ENCODE assay signal across 23 cellular contexts in genomic region chr2:54995553-54995952, GRCh38. TPM values are rescaled to one million over a fixed set of nuclear protein-coding genes. Genes with fewer than 3 reads are reported as not detected.
A peak's percentile ranks its signal among the peaks of the same experiment; 100 is the strongest.
DNase-seq lines count a peak whose midpoint lies in the region; ATAC-seq, FAIRE-seq and TF ChIP-seq lines count a peak whose summit lies in the region.
"Had no signal": no experiment of that assay in that cellular context is flagged by ENCODE, and none has a peak within 500 bp of the region (broad histone marks: within the 10 kb centered on the region; RNA-seq: fewer than 3 reads in every experiment).

No MANE protein-coding gene starts in this region.

- H2BK120ac ChIP-seq in trophoblast cell (ENCODE audit: insufficient read depth, low read length, poor library complexity), result no peak overlapping the region

- peak; percentile 50 for FAIRE-seq in GM18507 (lab: Jason Lieb, UNC)
- peak; percentile 55 for FAIRE-seq in HTR-8/SVneo (lab: Jason Lieb, UNC)
- FAIRE-seq: G401.6 had no signal

- H3K9me3 ChIP-seq in trophoblast cell (ENCODE audit: insufficient read depth, low read depth, low read length), result no peaks in the 10 kb centered on the region
- no peaks in the 10 kb centered on the region for H3K9me3 ChIP-seq in uterus
- no peaks in the 10 kb centered on the region for H3K9me3 ChIP-seq in testis
- H3K9me3 ChIP-seq: right lobe of liver, SK-N-SH, thyroid gland had no signal

- TF ChIP-seq POLR2A in uterus (IDR thresholded peaks at IDR 0.05), result no peak
- no peak for TF ChIP-seq POLR2A in testis (IDR thresholded peaks at IDR 0.05)

- H3K27me3 ChIP-seq in trophoblast cell (ENCODE audit: insufficient read depth, low read length) (no peaks in the 10 kb centered on the region), uterus (no peaks in the 10 kb centered on the region), testis (no peaks in the 10 kb centered on the region)
- H3K27me3 ChIP-seq: right lobe of liver, thyroid gland had no signal

- intact Hi-C loops in uterus (cut with DNase I; ENCODE audit: low total_unique reads) (no loop called here), testis (cut with DNase I; ENCODE audit: low total_unique reads) (no loop called here)

- no peak for TF ChIP-seq CTCF in uterus (IDR thresholded peaks at IDR 0.05)
- no peak for TF ChIP-seq CTCF in testis (IDR thresholded peaks at IDR 0.05)

- H3K4me2 ChIP-seq in trophoblast cell (ENCODE audit: low read length), result no peak overlapping the region
- H3K4me2 ChIP-seq: SK-N-SH had no signal

- H3K36me3 ChIP-seq in trophoblast cell (ENCODE audit: control insufficient read depth in 1 of 2, insufficient read depth in 2 of 2, low read length in 2 of 2), result peaks cover 0 to 1% of the 10 kb centered on the region in 2 experiments
- H3K36me3 ChIP-seq in uterus, result no peaks in the 10 kb centered on the region
- no peaks in the 10 kb centered on the region for H3K36me3 ChIP-seq in testis (ENCODE audit: low read depth, missing control alignments)
- H3K36me3 ChIP-seq: right lobe of liver, thyroid gland had no signal

- H3K79me2 ChIP-seq in trophoblast cell (ENCODE audit: control insufficient read depth, insufficient read depth, low read length, poor library complexity), result peaks cover 4% of the 10 kb centered on the region

- H3K14ac ChIP-seq in trophoblast cell (ENCODE audit: low read length), result no peak overlapping the region

- WGBS in trophoblast cell (ENCODE audit: extremely low coverage, insufficient coverage, insufficient read length), result no CpG with 5 or more reads among the region's 3 CpGs
- 90 to 93% methylated on average over 3 of the region's 3 CpGs for WGBS in testis, 2 donors

- no peak overlapping the region for H3K18ac ChIP-seq in trophoblast cell (ENCODE audit: low read length)

- no peak overlapping the region for H2BK5ac ChIP-seq in trophoblast cell (ENCODE audit: low read depth, low read length, poor library complexity)

- H2AK5ac ChIP-seq in trophoblast cell (ENCODE audit: low read length), result no peak overlapping the region

- peak; percentile 88 for ATAC-seq in HG02610 (IDR thresholded peaks at IDR 0.05; ENCODE audit: unreplicated experiment)
- no peak for ATAC-seq in GM19455 (IDR thresholded peaks at IDR 0.05; ENCODE audit: unreplicated experiment)
- ATAC-seq: activated CD4-positive, CD25-positive, alpha-beta regulatory T cell treated with anti-CD3 and anti-CD28 coated beads, Interleukin-2, amount 50 U/mL, for 24 hours; right lobe of liver had no signal

- no peak overlapping the region for H4K12ac ChIP-seq in trophoblast cell (ENCODE audit: low read depth, low read length)

- no peak overlapping the region for H2AFZ ChIP-seq in trophoblast cell (ENCODE audit: insufficient read depth, low read length, poor library complexity)

- H3K4ac ChIP-seq in trophoblast cell (ENCODE audit: low read depth, low read length), result peak overlapping the region; percentile 99

- H3K4me1 ChIP-seq in trophoblast cell (ENCODE audit: control insufficient read depth in 1 of 2, insufficient read depth in 2 of 2, low read length in 2 of 2), result peaks cover 0 to 2% of the 10 kb centered on the region in 2 experiments
- peaks cover 0 to 4% of the 10 kb centered on the region in 2 donors for H3K4me1 ChIP-seq in uterus
- H3K4me1 ChIP-seq in testis, result no peaks in the 10 kb centered on the region

- H3K79me1 ChIP-seq in trophoblast cell (ENCODE audit: low read length), result no peaks in the 10 kb centered on the region

- H3K9ac ChIP-seq in trophoblast cell (ENCODE audit: low read length), result no peak overlapping the region
- H3K9ac ChIP-seq: SK-N-SH had no signal

- no peak for DNase-seq in GM18507 (ENCODE audit: extremely low spot score, insufficient read length, low read depth)
- no peak for DNase-seq in HTR-8/SVneo (ENCODE audit: insufficient read length, low spot score)
- DNase-seq in trophoblast cell, result no peak
- no peak for DNase-seq in NCI-H526 (lab: John Stamatoyannopoulos, UW)
- DNase-seq in uterus, result no peak
- DNase-seq in testis, result no peak
- DNase-seq: CD4-positive, alpha-beta T cell; DMS 273 treated with DMSO at 0.1 percent for 48 hours; glutamatergic neuron; left cardiac atrium; mesenchymal stem cell; naive B cell; NCI-H1417; NCI-H526 treated with DMSO at 0.1 percent for 48 hours; right lobe of liver; SK-N-SH; thyroid gland had no signal

- H2BK12ac ChIP-seq in trophoblast cell (ENCODE audit: low read length), result no peak overlapping the region

- H3K27ac ChIP-seq in trophoblast cell (ENCODE audit: low read depth, low read length) (no peak overlapping the region), uterus (no peak overlapping the region), testis (no peak overlapping the region)
- H3K27ac ChIP-seq: coronary artery, right lobe of liver, RWPE1, thyroid gland had no signal

- H4K8ac ChIP-seq in trophoblast cell (ENCODE audit: low read depth, low read length), result no peak overlapping the region

- no peak overlapping the region for H3K23ac ChIP-seq in trophoblast cell (ENCODE audit: low read length)

- no peak overlapping the region for H3K4me3 ChIP-seq in trophoblast cell (ENCODE audit: low read depth, low read length)
- H3K4me3 ChIP-seq in uterus, result no peak overlapping the region
- no peak overlapping the region for H3K4me3 ChIP-seq in testis
- H3K4me3 ChIP-seq: coronary artery, right lobe of liver, thyroid gland had no signal

- no peak overlapping the region for H4K91ac ChIP-seq in trophoblast cell (ENCODE audit: low read depth, low read length)

RNA-seq across cellular contexts. Expression of gene RTN4, which starts 54.7 kb away (rescaled TPM):
- 687 and 700 TPM in 2 replicates for polyA plus RNA-seq in trophoblast cell (2013)
- total RNA-seq in uterus, result 100 to 1,000 TPM; 119 to 205 (median 154) TPM
- total RNA-seq in testis, result 100 to 1,000 TPM; 107 to 112 TPM
- 183 TPM for polyA plus RNA-seq in testis (ENCODE audit: insufficient read depth, low read depth, low replicate concordance)
